In genomic region chr18:75406491-75407445, GRCh38 we compare ENCODE assay signal across 32 cellular contexts. TPM values are rescaled to one million over a fixed set of nuclear protein-coding genes. Genes with fewer than 3 reads are reported as not detected.
DNase-seq lines count a peak whose midpoint lies in the region; ATAC-seq, FAIRE-seq and TF ChIP-seq lines count a peak whose summit lies in the region.
"Had no signal": no experiment of that assay in that cellular context is flagged by ENCODE, and none has a peak within 500 bp of the region (broad histone marks: within the 10 kb centered on the region; RNA-seq: fewer than 3 reads in every experiment).

No MANE protein-coding gene starts in this region.

- no peaks in the 10 kb centered on the region for H3K27me3 ChIP-seq in astrocyte (ENCODE audit: insufficient read depth, low read length)
- peaks cover 2% of the 10 kb centered on the region for H3K27me3 ChIP-seq in hepatocyte
- H3K27me3 ChIP-seq: BLaER1, colonic mucosa, suprapubic skin had no signal

- no peak for TF ChIP-seq CTCF in astrocyte (IDR thresholded peaks at IDR 0.05; ENCODE audit: insufficient read depth, low read depth, low read length)
- TF ChIP-seq CTCF in hepatocyte (IDR thresholded peaks at IDR 0.05; ENCODE audit: poor library complexity): no peak

- H3K9ac ChIP-seq in astrocyte (ENCODE audit: low read length): peak overlapping the region; percentile 55
- H3K9ac ChIP-seq: BLaER1 had no signal

- H4K20me1 ChIP-seq in astrocyte (ENCODE audit: insufficient read depth, low read length): no peaks in the 10 kb centered on the region
- H4K20me1 ChIP-seq in hepatocyte (ENCODE audit: insufficient read depth, poor library complexity, severe bottlenecking): no peaks in the 10 kb centered on the region
- H4K20me1 ChIP-seq: BLaER1 had no signal

- H3K9me2 ChIP-seq in hepatocyte (replicated peaks; ENCODE audit: insufficient read depth): no peaks in the 10 kb centered on the region

- no peak overlapping the region for H3K4me3 Mint-ChIP-seq in astrocyte (ENCODE audit: unreplicated experiment)
- H3K4me3 Mint-ChIP-seq: activated CD4-positive, alpha-beta memory T cell treated with anti-CD3 and anti-CD28 coated beads for 36 hours; activated naive CD8-positive, alpha-beta T cell treated with anti-CD3 and anti-CD28 coated beads for 36 hours; neural crest cell had no signal

- H3K79me2 ChIP-seq in astrocyte (ENCODE audit: insufficient read depth, low read length) (no peaks in the 10 kb centered on the region), hepatocyte (no peaks in the 10 kb centered on the region)

- H3K4me3 ChIP-seq in astrocyte (ENCODE audit: insufficient read depth, low read depth, low read length): peak overlapping the region; percentile 8
- H3K4me3 ChIP-seq in hepatocyte: no peak overlapping the region
- H3K4me3 ChIP-seq: BLaER1, colonic mucosa, GM12878, mucosa of descending colon, suprapubic skin had no signal

- H3K36me3 Mint-ChIP-seq in astrocyte (ENCODE audit: low read depth, unreplicated experiment): no peaks in the 10 kb centered on the region
- H3K36me3 Mint-ChIP-seq: activated CD4-positive, alpha-beta memory T cell treated with anti-CD3 and anti-CD28 coated beads for 36 hours; activated naive CD8-positive, alpha-beta T cell treated with anti-CD3 and anti-CD28 coated beads for 36 hours had no signal

- peak; percentile 19 for DNase-seq in ELF-1 (ENCODE audit: low read depth, low spot score)
- peak; percentile 10 for DNase-seq in astrocyte (ENCODE audit: low read depth)
- DNase-seq in hepatocyte (ENCODE audit: low spot score): no peak
- peak; percentile 39 for DNase-seq in retina
- no peak for DNase-seq in islet precursor cell
- DNase-seq in HT-29 (ENCODE audit: low spot score): no peak
- no peak for DNase-seq in activated gamma-delta T cell treated with Interleukin-2 at 50 U/mL for 16 hours
- DNase-seq: activated CD4-positive, alpha-beta memory T cell treated with anti-CD3 and anti-CD28 coated beads for 36 hours; activated naive CD8-positive, alpha-beta T cell treated with anti-CD3 and anti-CD28 coated beads for 36 hours; colonic mucosa; DMS79 treated with DMSO at 0.1 percent for 48 hours; mucosa of descending colon; NCI-H1105 treated with DMSO at 0.1 percent for 48 hours; NCI-H2081 treated with DMSO at 0.1 percent for 48 hours; NCI-H446; Right ventricle myocardium superior; stimulated activated CD4-positive, alpha-beta T cell treated with anti-CD3 and anti-CD28 coated beads, Interleukin-1b, Interleukin-23, amount 100 ng/mL, for 48 hours had no signal

- H3K27ac ChIP-seq in astrocyte (ENCODE audit: low read depth, low read length): peak overlapping the region; percentile 64
- no peak overlapping the region for H3K27ac ChIP-seq in hepatocyte
- H3K27ac ChIP-seq: BLaER1, colonic mucosa, suprapubic skin had no signal

- ATAC-seq in HG03175 (IDR thresholded peaks at IDR 0.05; ENCODE audit: unreplicated experiment): no peak
- ATAC-seq: esophagus mucosa, GM12878, mucosa of descending colon had no signal

- H3K36me3 ChIP-seq in astrocyte (ENCODE audit: insufficient read depth, low read length): no peaks in the 10 kb centered on the region
- no peaks in the 10 kb centered on the region for H3K36me3 ChIP-seq in hepatocyte (replicated peaks; ENCODE audit: insufficient read depth, low read depth)
- H3K36me3 ChIP-seq: BLaER1, colonic mucosa, suprapubic skin had no signal

- peaks cover 4% of the 10 kb centered on the region for H3K27me3 Mint-ChIP-seq in astrocyte (ENCODE audit: low read depth, unreplicated experiment)
- H3K27me3 Mint-ChIP-seq: activated CD4-positive, alpha-beta memory T cell treated with anti-CD3 and anti-CD28 coated beads for 36 hours had no signal

- peaks cover 28% of the 10 kb centered on the region for H3K4me1 ChIP-seq in astrocyte (ENCODE audit: insufficient read depth, low read length)
- peaks cover 15% of the 10 kb centered on the region for H3K4me1 ChIP-seq in hepatocyte (ENCODE audit: insufficient read depth)
- H3K4me1 ChIP-seq: BLaER1, colonic mucosa, suprapubic skin had no signal

- 80% methylated on average over 28 of the region's 28 CpGs for WGBS in hepatocyte (ENCODE audit: low lambda C conversion rate, missing lambda C conversion rate)

- FAIRE-seq in astrocyte (lab: Jason Lieb, UNC): no peak
- FAIRE-seq: GM12878, H54, keratinocyte had no signal

- H3K9me3 ChIP-seq in astrocyte (ENCODE audit: insufficient read depth, low read depth, low read length): no peaks in the 10 kb centered on the region
- H3K9me3 ChIP-seq in hepatocyte (ENCODE audit: low read depth): no peaks in the 10 kb centered on the region
- H3K9me3 ChIP-seq: BLaER1, colonic mucosa, mucosa of descending colon, suprapubic skin had no signal

- H3K4me1 Mint-ChIP-seq in astrocyte (ENCODE audit: low read depth, unreplicated experiment): peaks cover 29% of the 10 kb centered on the region

- H2AFZ ChIP-seq in astrocyte (ENCODE audit: low read depth, low read length) (peak overlapping the region; percentile 65), hepatocyte (peak overlapping the region; percentile 39)

- peak overlapping the region; percentile 2 for H3K27ac Mint-ChIP-seq in astrocyte (ENCODE audit: unreplicated experiment)
- H3K27ac Mint-ChIP-seq: activated CD4-positive, alpha-beta memory T cell treated with anti-CD3 and anti-CD28 coated beads for 36 hours; activated naive CD8-positive, alpha-beta T cell treated with anti-CD3 and anti-CD28 coated beads for 36 hours; activated T-helper 2 cell treated with anti-CD3 and anti-CD28 coated beads, Interferon-gamma antibody, Interleukin-2, Interleukin-4, amounts not matched to agents 10 μg/mL and 5 μg/mL and 100 μg/mL, durations not matched to agents 14 hours and 24 hours and 36 hours; progenitor cell of endocrine pancreas had no signal

- H3K9me3 Mint-ChIP-seq in astrocyte (ENCODE audit: unreplicated experiment): peaks cover 2% of the 10 kb centered on the region
- H3K9me3 Mint-ChIP-seq: activated CD4-positive, alpha-beta memory T cell treated with anti-CD3 and anti-CD28 coated beads for 36 hours; activated naive CD8-positive, alpha-beta T cell treated with anti-CD3 and anti-CD28 coated beads for 36 hours; activated T-helper 2 cell treated with anti-CD3 and anti-CD28 coated beads, Interferon-gamma antibody, Interleukin-2, Interleukin-4, amounts not matched to agents 10 μg/mL and 5 μg/mL and 100 μg/mL, durations not matched to agents 14 hours and 24 hours and 36 hours; neural crest cell had no signal

- H3K4me2 ChIP-seq in astrocyte (ENCODE audit: low read length) (peak overlapping the region; percentile 70), hepatocyte (peak overlapping the region; percentile 61)
- H3K4me2 ChIP-seq: BLaER1 had no signal

RNA-seq across cellular contexts. Expression of gene SMIM21, which starts 20.7 kb away (rescaled TPM):
- not detected in 2 replicates for total RNA-seq in astrocyte
- not detected in 2 replicates for total RNA-seq in hepatocyte
- not detected in 2 replicates for polyA plus RNA-seq in hepatocyte
- total RNA-seq in HT-29 (2014; rRNA removed; shearing (Covaris generic)): not detected in 2 replicates
- total RNA-seq: activated CD4-positive, alpha-beta memory T cell treated with anti-CD3 and anti-CD28 coated beads for 36 hours; activated naive CD8-positive, alpha-beta T cell treated with anti-CD3 and anti-CD28 coated beads for 36 hours; activated T-helper 2 cell treated with anti-CD3 and anti-CD28 coated beads, Interferon-gamma antibody, Interleukin-2, Interleukin-4, amounts not matched to agents 10 μg/mL and 5 μg/mL and 100 μg/mL, durations not matched to agents 14 hours and 24 hours and 36 hours; bronchial epithelial cell; colonic mucosa; esophagus mucosa; GM12878; liver; M059J; mucosa of descending colon; neural crest cell; OCI-LY7; progenitor cell of endocrine pancreas; Right ventricle myocardium superior; skeletal muscle tissue; suprapubic skin had no signal
- polyA plus RNA-seq: GM12878, keratinocyte, liver had no signal

Comparison
In these comparisons a context has a peak if more than half of its experiments do, and no peak if none do; other contexts are left out.
1. DNase-seq: peak in ELF-1 (single experiment), astrocyte (single experiment) and retina (single experiment); none in hepatocyte (single experiment), islet precursor cell (single experiment), HT-29 (single experiment) and activated gamma-delta T cell treated with Interleukin-2 at 50 U/mL for 16 hours (single experiment).